22 cellular contexts compared by ENCODE assay signal in genomic region chr12:65099182-65099581, GRCh38. TPM values are rescaled to one million over a fixed set of nuclear protein-coding genes. Genes with fewer than 3 reads are reported as not detected.
DNase-seq lines count a peak whose midpoint lies in the region; ATAC-seq, FAIRE-seq and TF ChIP-seq lines count a peak whose summit lies in the region.
"Had no signal": no experiment of that assay in that cellular context is flagged by ENCODE, and none has a peak within 500 bp of the region (broad histone marks: within the 10 kb centered on the region; RNA-seq: fewer than 3 reads in every experiment).

No MANE protein-coding gene starts in this region.

- H2BK20ac ChIP-seq in H1 (ENCODE audit: low read length) = no peak overlapping the region

- no peak overlapping the region for H2AFZ ChIP-seq in DND-41 (ENCODE audit: low read depth, low read length)
- H2AFZ ChIP-seq in H1 (ENCODE audit: low read length) = no peak overlapping the region

- H3K79me2 ChIP-seq in DND-41 (ENCODE audit: insufficient read depth, low read length) (no peaks in the 10 kb centered on the region), H1 (ENCODE audit: control insufficient read depth in 1 of 2, insufficient read depth in 2 of 2, low read length in 2 of 2) (no peaks in the 10 kb centered on the region)

- FAIRE-seq in H1 (lab: Jason Lieb, UNC) = no peak
- FAIRE-seq: GM12892, GM18507, HTR-8/SVneo had no signal

- H2BK15ac ChIP-seq in H1 (ENCODE audit: low read length) = no peak overlapping the region

- H3K4me1 ChIP-seq in DND-41 (ENCODE audit: insufficient read depth, low read length) (no peaks in the 10 kb centered on the region), H1 (replicated peaks in 1 of 4; ENCODE audit: control insufficient read depth in 3 of 4, insufficient read depth in 4 of 4, low read length in 3 of 4) (peaks cover 0 to 4% (median 0%) of the 10 kb centered on the region in 4 experiments; a peak in 1 of 7 replicates), esophagus muscularis mucosa (no peaks in the 10 kb centered on the region)
- H3K4me1 ChIP-seq: BLaER1, HAP-1 had no signal

- no peak overlapping the region for H3K4me3 ChIP-seq in DND-41 (ENCODE audit: low read depth in 1 of 2, low read length in 2 of 2)
- no peak overlapping the region for H3K4me3 ChIP-seq in Jurkat, Clone E6-1 (ENCODE audit: low read length)
- H3K4me3 ChIP-seq in H1 (ENCODE audit: extremely low read depth in 1 of 4, insufficient read depth in 2 of 4, low read depth in 3 of 4, low read length in 4 of 4) = no peak overlapping the region
- no peak overlapping the region for H3K4me3 ChIP-seq in esophagus muscularis mucosa
- H3K4me3 ChIP-seq: BLaER1, HAP-1 had no signal

- H2BK5ac ChIP-seq in H1 (ENCODE audit: low read depth, low read length) = no peak overlapping the region

- H3K14ac ChIP-seq in H1 (ENCODE audit: insufficient read length) = no peak overlapping the region

- H3K36me3 ChIP-seq in DND-41 (ENCODE audit: insufficient read depth, low read length) = no peaks in the 10 kb centered on the region
- H3K36me3 ChIP-seq in H1 (ENCODE audit: control insufficient read depth in 2 of 4, insufficient read depth in 4 of 4, low read length in 3 of 4) = no peaks in the 10 kb centered on the region
- no peaks in the 10 kb centered on the region for H3K36me3 ChIP-seq in esophagus muscularis mucosa
- H3K36me3 ChIP-seq: BLaER1, HAP-1 had no signal

- no peak overlapping the region for H3K4ac ChIP-seq in H1 (replicated peaks; ENCODE audit: insufficient read length, low read depth, low read length)

- no peak overlapping the region for H3K18ac ChIP-seq in H1 (ENCODE audit: extremely low read depth, low read length)

- no peaks in the 10 kb centered on the region for H3K23me2 ChIP-seq in H1 (ENCODE audit: low read depth, low read length)

- no peak overlapping the region for H2BK12ac ChIP-seq in H1 (ENCODE audit: low read depth, low read length)

- H3K9me3 ChIP-seq in DND-41 (ENCODE audit: insufficient read depth, low read length, severe bottlenecking) (no peaks in the 10 kb centered on the region), H1 (ENCODE audit: insufficient read depth in 2 of 2, low read depth in 1 of 2, low read length in 1 of 2) (no peaks in the 10 kb centered on the region), esophagus muscularis mucosa (no peaks in the 10 kb centered on the region)
- H3K9me3 ChIP-seq: BLaER1, HAP-1 had no signal

- peak; percentile 30 for DNase-seq in DND-41
- peak; percentile 14 for DNase-seq in Jurkat, Clone E6-1 (ENCODE audit: low read depth, low spot score)
- DNase-seq in H1 (ENCODE audit: low read depth in 1 of 2, low spot score in 2 of 2) = no peak
- DNase-seq in DMS114 treated with DMSO at 0.1 percent for 48 hours (lab: John Stamatoyannopoulos, UW; ENCODE audit: unreplicated experiment) = no peak
- DNase-seq in esophagus muscularis mucosa (ENCODE audit: extremely low spot score) = no peak
- no peak for DNase-seq in hepatic stellate cell (ENCODE audit: low spot score)
- DNase-seq: ACHN; Calu3; CD8-positive, alpha-beta T cell; DMS53; GDM1; GOT3; HFFc6; IMR-90; Karpas-422; KBM-7 had no signal

- WGBS in H1 (ENCODE audit: extremely low coverage in 1 of 2, insufficient coverage in 1 of 2, insufficient read length in 1 of 2, insufficient replicate concordance in 2 of 2, low coverage in 1 of 2, low lambda C conversion rate in 2 of 2, missing lambda C conversion rate in 1 of 2), 2 experiments = 81% methylated on average over 3 of the region's 3 CpGs; no CpG with 5 or more reads in 1 of the 2 experiments
- WGBS in esophagus muscularis mucosa = 83% methylated on average over 3 of the region's 3 CpGs

- H4K5ac ChIP-seq in H1 (ENCODE audit: insufficient read length, low read depth, low read length) = no peak overlapping the region

- no peaks in the 10 kb centered on the region for H4K20me1 ChIP-seq in DND-41 (ENCODE audit: insufficient read depth, low read length)
- H4K20me1 ChIP-seq in H1 (replicated peaks in 1 of 2; ENCODE audit: control insufficient read depth in 1 of 2, insufficient read depth in 2 of 2, low read length in 2 of 2) = no peaks in the 10 kb centered on the region
- H4K20me1 ChIP-seq: BLaER1 had no signal

- H3K27me3 ChIP-seq in DND-41 (ENCODE audit: insufficient read depth, low read length, poor library complexity) (peaks cover 12% of the 10 kb centered on the region), H1 (replicated peaks in 1 of 4; ENCODE audit: control insufficient read depth in 3 of 4, extremely low read depth in 1 of 4, insufficient read depth in 3 of 4, low read length in 3 of 4) (no peaks in the 10 kb centered on the region), esophagus muscularis mucosa (no peaks in the 10 kb centered on the region)
- H3K27me3 ChIP-seq: BLaER1 had no signal

- H3K9ac ChIP-seq in DND-41 (ENCODE audit: low read depth, low read length) = no peak overlapping the region
- H3K9ac ChIP-seq in H1 (replicated peaks in 1 of 4; ENCODE audit: extremely low read depth in 1 of 4, low read depth in 3 of 4, low read length in 3 of 4) = no peak overlapping the region
- H3K9ac ChIP-seq: BLaER1 had no signal

- no peak overlapping the region for H3K23ac ChIP-seq in H1 (ENCODE audit: insufficient read length)

- no peak overlapping the region for H3K56ac ChIP-seq in H1 (replicated peaks; ENCODE audit: insufficient read length, low read depth, low read length)

- peak; percentile 74 for ATAC-seq in DND-41 (ENCODE audit: insufficient read depth, low read depth)
- ATAC-seq: CD8-positive, alpha-beta T cell had no signal

- no peak overlapping the region for H4K8ac ChIP-seq in H1 (ENCODE audit: extremely low read depth, insufficient read depth, low read length)

- no peak overlapping the region for H2BK120ac ChIP-seq in H1 (replicated peaks; ENCODE audit: low read depth, low read length)

- H3K27ac ChIP-seq in C4-2B = peak overlapping the region; percentile 48; the same call in 1 of the 2 replicates
- H3K27ac ChIP-seq in DND-41 (ENCODE audit: low read length) = no peak overlapping the region
- H3K27ac ChIP-seq in H1 (ENCODE audit: low read depth, low read length) = no peak overlapping the region
- H3K27ac ChIP-seq in esophagus muscularis mucosa (replicated peaks in 1 of 4) = no peak overlapping the region
- H3K27ac ChIP-seq: BLaER1 had no signal

- TF ChIP-seq CTCF in C4-2B (conservative IDR thresholded peaks at IDR 0.05) (no peak), DND-41 (IDR thresholded peaks at IDR 0.05; ENCODE audit: borderline replicate concordance, extremely low read depth, low read length, poor library complexity, severe bottlenecking) (no peak), H1 (IDR thresholded peaks at IDR 0.05; ENCODE audit: control extremely low read depth in 1 of 3, insufficient read depth in 1 of 3, low read depth in 1 of 3, low read length in 3 of 3) (no peak), esophagus muscularis mucosa (IDR thresholded peaks at IDR 0.05) (no peak)

- CTCF ChIA-PET in H1 (lab: Charles Lee; ENCODE audit: partially characterized antibody) = interaction anchor here (0.8 to 3.9 kb wide), 11 partner anchors 10 to 303 kb away, joined by 3 to 23 read pairs (median 3); no protein-coding TSS in a partner anchor

- TF ChIP-seq EP300 in H1 (IDR thresholded peaks at IDR 0.05; ENCODE audit: borderline replicate concordance in 1 of 2, low read depth in 2 of 2, low read length in 2 of 2) = no peak
- TF ChIP-seq EP300 in esophagus muscularis mucosa (IDR thresholded peaks at IDR 0.05) = no peak

- intact Hi-C loops in esophagus muscularis mucosa (cut with DNase I) = no loop called here

- H3K79me1 ChIP-seq in H1 (ENCODE audit: low read depth, low read length) = no peaks in the 10 kb centered on the region

- TF ChIP-seq RAD21 in H1 (IDR thresholded peaks at IDR 0.05 in 1 of 2, conservative IDR thresholded peaks at IDR 0.05 in 1 of 2; ENCODE audit: low read depth in 2 of 2, low read length in 2 of 2) = no peak

- POLR2A ChIA-PET in H1 (lab: Charles Lee; ENCODE audit: partially characterized antibody) = interaction anchor here (1.1 kb wide), 1 partner anchor 207 kb away, joined by 4 read pairs; no protein-coding TSS in a partner anchor

- H3K4me2 ChIP-seq in DND-41 (ENCODE audit: insufficient read depth, low read length) (no peak overlapping the region), H1 (ENCODE audit: insufficient read depth in 1 of 2, low read depth in 2 of 2, low read length in 2 of 2) (no peak overlapping the region)
- H3K4me2 ChIP-seq: BLaER1 had no signal

- H4K91ac ChIP-seq in H1 (replicated peaks; ENCODE audit: insufficient read length, low read length) = no peak overlapping the region

- H2AK5ac ChIP-seq in H1 (ENCODE audit: low read depth, low read length) = no peak overlapping the region

- TF ChIP-seq POLR2A in H1 (IDR thresholded peaks at IDR 0.05; ENCODE audit: control extremely low read depth in 1 of 2, low read depth in 2 of 2, low read length in 2 of 2) (no peak), esophagus muscularis mucosa (IDR thresholded peaks at IDR 0.05; ENCODE audit: low read depth) (no peak)

TF ChIP-seq in H1, 55 proteins besides CTCF, POLR2A, EP300 and RAD21:
- peak; percentile 57; the same call in 1 of the 2 replicates for TF ChIP-seq E2F6 (IDR thresholded peaks at IDR 0.05)
- no peak for TF ChIP-seq SIX5 (IDR thresholded peaks at IDR 0.05; ENCODE audit: low read depth, low read length)
- no peak for TF ChIP-seq SRF (IDR thresholded peaks at IDR 0.05; ENCODE audit: low read depth, low read length)
TF ChIP-seq in H1: peak in this region for 1.

RNA-seq across cellular contexts. Expression of gene WIF1, which starts 21.9 kb away (rescaled TPM):
- polyA plus RNA-seq in Jurkat, Clone E6-1 (2012; ENCODE audit: insufficient read depth, insufficient read length) = not detected
- total RNA-seq in H1 (2021; fragmentation: NEBNext Ultra II Directional; extraction: Animal tissue kit (Norgen Biotek cat#: 25700)) = 7.8 and 9.1 TPM in 2 replicates
- polyA plus RNA-seq in H1 (2011; rRNA removed) = 1.7 and 1.8 TPM in 2 replicates
- polyA plus RNA-seq in H1 (2011; cell fraction: cytosol; rRNA removed) = 2.3 TPM
- polyA plus RNA-seq in H1 (2011; cell fraction: nucleus; rRNA removed) = 2.2 TPM
- 3.3 to 4.0 TPM (median 3.5 TPM) in 4 replicates for polyA plus RNA-seq in H1 (2012, experiment 1 of 2)
- polyA plus RNA-seq in H1 (2012, experiment 2 of 2) = 2.0 TPM
- 9.0 TPM for polyA plus RNA-seq in H1 (2013, experiment 1 of 2)
- polyA plus RNA-seq in H1 (2013, experiment 2 of 2) = 10.0 TPM
- 4.3 and 5.9 TPM in 2 replicates for polyA minus RNA-seq in H1 (2011; rRNA and poly(A)+ RNA removed)
- polyA minus RNA-seq in H1 (2011; cell fraction: cytosol; rRNA and poly(A)+ RNA removed) = 2.6 TPM
- 2.1 TPM for polyA minus RNA-seq in H1 (2011; cell fraction: nucleus; rRNA and poly(A)+ RNA removed)
- total RNA-seq in esophagus muscularis mucosa = 1 to 10 TPM in 1 of 4 donors, under 1 TPM in 1, not detected in 2; 0.11 to 1.2 TPM
- total RNA-seq: Calu3; CD8-positive, alpha-beta T cell; HFFc6; IMR-90 had no signal
- polyA plus RNA-seq: IMR-90 had no signal

Comparison
In these comparisons a context has a peak if more than half of its experiments do, and no peak if none do; other contexts are left out.
1. DNase-seq: peak in DND-41 (single experiment) and Jurkat, Clone E6-1 (single experiment); none in H1 (0 of 2), DMS114 treated with DMSO at 0.1 percent for 48 hours (single experiment), esophagus muscularis mucosa (single experiment) and hepatic stellate cell (single experiment).